ENCODE assay signal across 8 cellular contexts in genomic region chr1:93615201-93616150, GRCh38.
DNase-seq lines count a peak whose midpoint lies in the region; ATAC-seq and TF ChIP-seq lines count a peak whose summit lies in the region.

No MANE protein-coding gene starts in this region.

- POLR2A ChIA-PET in Panc1 (lab: Charles Lee): interaction anchor here (0.6 kb wide), 1 partner anchor 31 kb away, joined by 8 read pairs; no protein-coding TSS in a partner anchor

- peak overlapping the region; percentile 93 for H3K27ac ChIP-seq in Panc1 (ENCODE audit: low read length)

- ATAC-seq in HG02763 (IDR thresholded peaks at IDR 0.05; ENCODE audit: unreplicated experiment) (peak; percentile 66), Panc1 (no peak; the same call in 1 of the 2 replicates)
- ATAC-seq in central memory CD8-positive, alpha-beta T cell (replicated peaks; ENCODE audit: extremely low read depth, poor library complexity, severe bottlenecking): peak; percentile 73

- no peak for TF ChIP-seq CTCF in Panc1 (IDR thresholded peaks at IDR 0.05)

- H3K9me3 ChIP-seq in Panc1 (ENCODE audit: control insufficient read depth, insufficient read depth, low read depth, low read length): no peaks in the 10 kb centered on the region

- peaks cover 19% of the 10 kb centered on the region for H3K4me1 Mint-ChIP-seq in central memory CD8-positive, alpha-beta T cell

- no peaks in the 10 kb centered on the region for H3K27me3 ChIP-seq in Panc1 (ENCODE audit: control insufficient read depth, insufficient read depth, low read length)

- in situ Hi-C loops in Panc1 (cut with HindIII; ENCODE audit: low pct_unique_long_range_greater_than_20kb, low sequenced_read_pairs): no loop called here

- peaks cover 70% of the 10 kb centered on the region for H3K4me1 ChIP-seq in Panc1 (ENCODE audit: control insufficient read depth, insufficient read depth, low read length)

- H3K27ac Mint-ChIP-seq in central memory CD8-positive, alpha-beta T cell (ENCODE audit: low read depth): no peak overlapping the region

- peak overlapping the region; percentile 30 for H3K4me3 Mint-ChIP-seq in central memory CD8-positive, alpha-beta T cell

- no peak overlapping the region for H3K4me3 ChIP-seq in Panc1 (ENCODE audit: low read depth in 2 of 2, low read length in 2 of 2)

- peaks cover 2% of the 10 kb centered on the region for H3K36me3 Mint-ChIP-seq in central memory CD8-positive, alpha-beta T cell (ENCODE audit: insufficient read depth)

- peak; percentile 19 for DNase-seq in NK-92 treated with Interleukin-12 subunit alpha and Interleukin-12 subunit beta, amount 100 ng/mL, for 24 hours (lab: John Stamatoyannopoulos, UW)
- no peak for DNase-seq in NK-92 (lab: John Stamatoyannopoulos, UW; ENCODE audit: unreplicated experiment)
- DNase-seq in Panc1 (ENCODE audit: low read depth, low spot score): no peak
- no peak for DNase-seq in central memory CD8-positive, alpha-beta T cell (ENCODE audit: low spot score in 2 of 2)
- DNase-seq in non-pigmented ciliary epithelial cell (ENCODE audit: low read depth): peak; percentile 60
- no peak for DNase-seq in NCI-H1436 (lab: John Stamatoyannopoulos, UW)
- no peak for DNase-seq in cerebellar nuclear complex (lab: John Stamatoyannopoulos, UW)

- H3K9me3 Mint-ChIP-seq in central memory CD8-positive, alpha-beta T cell: no peaks in the 10 kb centered on the region

- no TSS peak for BruUV-seq in Panc1 (replicated peaks; lab: Mats Ljungman, UMichigan)

- H3K36me3 ChIP-seq in Panc1 (ENCODE audit: control insufficient read depth, insufficient read depth, low read length): no peaks in the 10 kb centered on the region

- CTCF ChIA-PET in Panc1 (lab: Charles Lee): no interaction called here

- intact Hi-C loops in Panc1 (cut with micrococcal nuclease; ENCODE audit: unreplicated experiment): loop anchor here (10.0 kb wide), 1 partner anchor 181 kb away; no protein-coding TSS in a partner anchor

- no peaks in the 10 kb centered on the region for H3K27me3 Mint-ChIP-seq in central memory CD8-positive, alpha-beta T cell

Comparison
In these comparisons a context has a peak if more than half of its experiments do, and no peak if none do; other contexts are left out.
1. DNase-seq: peak in NK-92 treated with Interleukin-12 subunit alpha and Interleukin-12 subunit beta, amount 100 ng/mL, for 24 hours (single experiment) and non-pigmented ciliary epithelial cell (single experiment); none in NK-92 (single experiment), Panc1 (single experiment), central memory CD8-positive, alpha-beta T cell (0 of 2), NCI-H1436 (single experiment) and cerebellar nuclear complex (0 of 2).